ENCODE assay signal across 7 cellular contexts in the genomic region with DNA sequence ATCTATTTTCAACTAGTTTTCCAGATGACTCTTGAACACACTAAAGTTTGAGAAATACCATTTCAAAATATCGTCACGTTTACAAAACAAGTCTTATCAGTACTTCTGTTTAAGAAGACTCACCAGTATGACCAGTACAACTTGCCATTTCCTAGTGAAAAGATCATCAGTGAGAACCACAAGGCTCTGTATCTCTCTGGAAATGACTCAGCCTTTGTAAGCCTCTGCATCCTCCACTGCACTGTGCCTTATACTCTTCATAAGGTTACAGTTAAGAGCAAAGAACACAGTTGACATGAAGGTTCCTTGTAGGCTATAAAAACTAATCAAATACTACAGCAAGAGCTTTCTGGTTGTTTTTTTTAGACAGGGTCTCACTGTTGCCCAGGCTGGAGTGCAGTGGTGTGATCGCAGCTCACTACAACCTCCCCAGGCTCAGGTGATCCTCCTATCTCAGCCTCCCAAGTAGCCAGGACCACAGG. TPM values are rescaled to one million over a fixed set of nuclear protein-coding genes. Genes with fewer than 3 reads are reported as not detected.
A peak's percentile ranks its signal among the peaks of the same experiment; 100 is the strongest.
DNase-seq lines count a peak whose midpoint lies in the region; ATAC-seq and TF ChIP-seq lines count a peak whose summit lies in the region.

No MANE protein-coding gene starts in this region.

- H3K4me1 ChIP-seq in foreskin keratinocyte = peaks cover 14% of the 10 kb centered on the region

- no peak for TF ChIP-seq CTCF in foreskin keratinocyte (conservative IDR thresholded peaks at IDR 0.05)

- no peak overlapping the region for H3K27ac ChIP-seq in foreskin keratinocyte

- DNase-seq in HCEC 1CT (peak; percentile 92), NCI-H226 (peak; percentile 95), foreskin keratinocyte (peak; percentile 75 to 85), GOT3 (lab: John Stamatoyannopoulos, UW) (no peak), NCI-H2196 (lab: John Stamatoyannopoulos, UW; ENCODE audit: unreplicated experiment) (no peak)
- DNase-seq in stimulated activated naive CD4-positive, alpha-beta T cell treated with Interleukin-2 at 50 U/mL for 16 hours (lab: John Stamatoyannopoulos, UW) = no peak

- H3K27me3 ChIP-seq in foreskin keratinocyte = no peaks in the 10 kb centered on the region

- ATAC-seq in GM18520 (IDR thresholded peaks at IDR 0.05; ENCODE audit: unreplicated experiment) (peak; percentile 98), foreskin keratinocyte (peak; percentile 97)

RNA-seq across cellular contexts. Expression of a gene that starts 5.7 kb away (rescaled TPM):
- total RNA-seq in foreskin keratinocyte = 64.5 and 74.3 TPM in 2 replicates
- 91.3 and 98.4 TPM in 2 replicates for polyA plus RNA-seq in foreskin keratinocyte

RNA-seq across cellular contexts. Expression of a gene that starts 15.4 kb away (rescaled TPM):
- total RNA-seq in foreskin keratinocyte = 118 and 119 TPM in 2 replicates
- polyA plus RNA-seq in foreskin keratinocyte = 68.8 and 75.9 TPM in 2 replicates

RNA-seq across cellular contexts. Expression of a gene that starts 21.5 kb away (rescaled TPM):
- total RNA-seq in foreskin keratinocyte = 0.07 TPM in 1 of 2 replicates, not detected in the other
- 0.07 TPM in 1 of 2 replicates, not detected in the other for polyA plus RNA-seq in foreskin keratinocyte

Comparison
In these comparisons a context has a peak if more than half of its experiments do, and no peak if none do; other contexts are left out.
1. DNase-seq: peak in HCEC 1CT (single experiment), NCI-H226 (single experiment) and foreskin keratinocyte (2 of 2); none in GOT3 (single experiment), stimulated activated naive CD4-positive, alpha-beta T cell treated with Interleukin-2 at 50 U/mL for 16 hours (single experiment) and NCI-H2196 (single experiment).